Comparison of ENCODE assay signal across 27 cellular contexts in the genomic region with DNA sequence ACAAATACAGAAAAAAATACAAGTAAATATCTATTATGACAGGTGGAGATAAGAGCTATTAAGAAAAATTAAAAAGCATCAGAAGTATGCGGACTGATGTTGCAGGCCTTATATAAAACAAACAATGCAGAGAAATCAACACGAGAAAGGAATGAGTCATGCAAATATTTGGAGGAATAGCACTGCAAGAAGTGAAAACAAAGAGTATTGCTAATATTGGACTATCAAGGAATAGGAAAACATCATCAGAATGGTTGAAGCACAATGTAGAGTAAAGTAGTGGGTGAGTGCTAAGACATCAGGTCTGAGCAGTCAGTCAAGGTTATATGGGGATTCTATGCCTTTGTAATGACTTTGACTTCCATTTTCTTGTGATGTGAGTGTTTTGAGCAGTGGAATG.
"Had no signal": no experiment of that assay in that cellular context is flagged by ENCODE, and none has a peak within 500 bp of the region (broad histone marks: within the 10 kb centered on the region; RNA-seq: fewer than 3 reads in every experiment).

No MANE protein-coding gene starts in this region.

- H3K27me3 ChIP-seq: adrenal gland, ascending aorta, esophagus muscularis mucosa, ovary, right lobe of liver, testis, transverse colon, vagina had no signal

- FAIRE-seq: frontal cortex, keratinocyte, TTC549 had no signal

- H3K36me3 ChIP-seq: adrenal gland, ascending aorta, esophagus muscularis mucosa, ovary, right lobe of liver, transverse colon, vagina had no signal

- H3K4me3 ChIP-seq: adrenal gland, ascending aorta, esophagus muscularis mucosa, ovary, right lobe of liver, skin epidermis, testis, transverse colon, vagina had no signal

- DNase-seq: activated CD4-positive, alpha-beta T cell treated with anti-CD3 and anti-CD28 coated beads for 4 hours; activated CD4-positive, alpha-beta T cell treated with anti-CD3 and anti-CD28 coated beads, Interleukin-2, amount 50 U/mL, for 4 hours; activated CD8-positive, alpha-beta memory T cell treated with anti-CD3 and anti-CD28 coated beads, Interleukin-2, amount 50 U/mL, for 4 hours; activated effector memory CD4-positive, alpha-beta T cell treated with anti-CD3 and anti-CD28 coated beads, Interleukin-2, amount 50 U/mL, for 16 hours; activated naive CD4-positive, alpha-beta T cell treated with anti-CD3 and anti-CD28 coated beads for 36 hours; activated naive CD8-positive, alpha-beta T cell treated with anti-CD3 and anti-CD28 coated beads for 36 hours; activated T-cell treated with anti-CD3 and anti-CD28 coated beads, Interleukin-2, amount 50 U/mL, for 1 hour; adrenal gland; cortex of kidney; left colon; mammary epithelial cell; naive thymus-derived CD4-positive, alpha-beta T cell; ovary; right lobe of liver; stimulated activated CD4-positive, alpha-beta T cell treated with anti-CD3 and anti-CD28 coated beads, Interleukin-12 subunit alpha, Interleukin-12 subunit beta, amount 100 ng/mL, for 4 hours; stimulated activated CD4-positive, alpha-beta T cell treated with anti-CD3 and anti-CD28 coated beads, Interleukin-4, amount 100 ng/mL, for 1 hour; stimulated activated naive CD8-positive, alpha-beta T cell treated with anti-CD3 and anti-CD28 coated beads, Interleukin-15, Interleukin-2, amounts not matched to agents 100 U/mL and 50 U/mL, for 24 hours; T-helper 9 cell; testis; transverse colon had no signal
